In the genomic region with DNA sequence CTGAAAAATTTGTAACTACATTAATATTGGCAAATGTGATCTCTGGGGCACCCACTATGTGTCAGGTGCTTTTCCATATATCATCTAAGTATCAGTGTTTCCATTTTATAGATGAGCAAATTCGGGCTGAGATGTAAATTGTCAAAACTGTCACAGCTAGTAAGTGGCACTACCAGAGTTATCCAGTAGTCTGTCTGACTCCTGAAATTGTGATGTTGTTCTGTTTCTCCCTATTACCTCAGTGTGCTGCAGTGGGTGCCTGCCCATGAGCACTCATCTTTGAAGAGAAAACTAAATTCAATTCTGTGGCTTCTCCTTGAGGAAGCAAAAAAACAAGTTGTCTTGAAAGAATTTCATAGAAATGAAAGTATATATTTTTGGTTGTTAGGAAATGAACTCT, we compare ENCODE assay signal across 14 cellular contexts.
"Had no signal": no experiment of that assay in that cellular context is flagged by ENCODE, and none has a peak within 500 bp of the region (broad histone marks: within the 10 kb centered on the region; RNA-seq: fewer than 3 reads in every experiment).

No MANE protein-coding gene starts in this region.

- H3K36me3 Mint-ChIP-seq: activated naive CD4-positive, alpha-beta T cell treated with anti-CD3 and anti-CD28 coated beads, Interleukin-2, amount 50 U/mL, for 72 hours had no signal

- H3K27ac Mint-ChIP-seq: activated naive CD4-positive, alpha-beta T cell treated with anti-CD3 and anti-CD28 coated beads, Interleukin-2, amount 50 U/mL, for 72 hours; dendritic cell treated with granulocyte-macrophage colony-stimulating factor and Interleukin-4, amounts not matched to agents 40 ng/mL and 50 ng/mL, for 4 days; stimulated activated naive CD8-positive, alpha-beta T cell treated with anti-CD3 and anti-CD28 coated beads, Interleukin-15, Interleukin-2, amounts not matched to agents 100 ng/mL and 50 ng/mL, for 24 hours had no signal

- H3K36me3 ChIP-seq: esophagus muscularis mucosa, pancreas had no signal

- H3K27me3 Mint-ChIP-seq: central memory CD8-positive, alpha-beta T cell; dendritic cell treated with granulocyte-macrophage colony-stimulating factor and Interleukin-4, amounts not matched to agents 40 ng/mL and 50 ng/mL, for 4 days; stimulated activated naive CD8-positive, alpha-beta T cell treated with anti-CD3 and anti-CD28 coated beads, Interleukin-15, Interleukin-2, amounts not matched to agents 100 ng/mL and 50 ng/mL, for 24 hours had no signal

- DNase-seq: activated CD4-positive, alpha-beta T cell treated with anti-CD3 and anti-CD28 coated beads, Interleukin-2, amount 50 U/mL, for 4 hours; activated effector memory CD4-positive, alpha-beta T cell treated with Interleukin-2 at 50 U/mL for 16 hours; activated T-cell treated with anti-CD3 and anti-CD28 coated beads, Interleukin-2, amount 50 U/mL, for 1 hour; amniotic stem cell; body of pancreas; midbrain; pancreas; stimulated activated CD4-positive, alpha-beta T cell treated with anti-CD3 and anti-CD28 coated beads, Interleukin-4, amount 100 ng/mL, for 24 hours had no signal

- H3K4me1 ChIP-seq: body of pancreas, esophagus muscularis mucosa, pancreas had no signal

- H3K27me3 ChIP-seq: body of pancreas, esophagus muscularis mucosa, pancreas had no signal

- H3K9me3 Mint-ChIP-seq: activated naive CD4-positive, alpha-beta T cell treated with anti-CD3 and anti-CD28 coated beads, Interleukin-2, amount 50 U/mL, for 72 hours; stimulated activated naive CD8-positive, alpha-beta T cell treated with anti-CD3 and anti-CD28 coated beads, Interleukin-15, Interleukin-2, amounts not matched to agents 100 ng/mL and 50 ng/mL, for 24 hours had no signal

- H3K27ac ChIP-seq: body of pancreas, esophagus muscularis mucosa, pancreas had no signal

- H3K4me1 Mint-ChIP-seq: central memory CD8-positive, alpha-beta T cell had no signal

- H3K4me3 ChIP-seq: body of pancreas, esophagus muscularis mucosa, lung, pancreas had no signal

- H3K4me3 Mint-ChIP-seq: central memory CD8-positive, alpha-beta T cell; dendritic cell treated with granulocyte-macrophage colony-stimulating factor and Interleukin-4, amounts not matched to agents 40 ng/mL and 50 ng/mL, for 4 days; stimulated activated naive CD8-positive, alpha-beta T cell treated with anti-CD3 and anti-CD28 coated beads, Interleukin-15, Interleukin-2, amounts not matched to agents 100 ng/mL and 50 ng/mL, for 24 hours had no signal

- H3K9me3 ChIP-seq: body of pancreas, esophagus muscularis mucosa, pancreas had no signal
